28 cellular contexts compared by ENCODE assay signal in the genomic region with DNA sequence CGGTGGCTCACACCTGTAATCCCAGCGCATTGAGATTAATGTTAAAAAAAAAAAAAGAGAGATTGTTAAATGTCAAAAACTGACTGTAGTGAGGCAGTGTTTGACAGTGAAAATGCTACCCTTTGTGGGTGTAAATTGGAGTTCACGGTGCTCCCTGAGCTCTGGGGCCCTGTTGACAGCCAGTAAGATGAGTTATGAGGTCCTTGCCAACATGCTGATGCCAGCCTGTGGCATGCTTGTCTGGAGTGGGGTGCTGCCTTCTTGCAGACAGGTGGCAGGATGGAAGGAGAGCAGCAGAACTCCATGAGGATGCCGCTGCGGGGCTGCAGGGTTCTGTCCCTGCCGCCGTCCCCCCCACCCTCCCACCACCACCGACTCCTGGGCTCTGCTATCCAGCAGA. TPM values are rescaled to one million over a fixed set of nuclear protein-coding genes. Genes with fewer than 3 reads are reported as not detected.
A peak's percentile ranks its signal among the peaks of the same experiment; 100 is the strongest.
DNase-seq lines count a peak whose midpoint lies in the region; ATAC-seq and TF ChIP-seq lines count a peak whose summit lies in the region.
"Had no signal": no experiment of that assay in that cellular context is flagged by ENCODE, and none has a peak within 500 bp of the region (broad histone marks: within the 10 kb centered on the region; RNA-seq: fewer than 3 reads in every experiment).

No MANE protein-coding gene starts in this region.

- H3K9me3 ChIP-seq in CD4-positive, alpha-beta memory T cell (ENCODE audit: control insufficient read depth in 1 of 2, low read length in 2 of 2), result no peaks in the 10 kb centered on the region
- no peaks in the 10 kb centered on the region for H3K9me3 ChIP-seq in Peyer's patch
- H3K9me3 ChIP-seq: uterus had no signal

- no peak for DNase-seq in CD4-positive, alpha-beta memory T cell
- peak in 2 of 3 donors; percentile 26 to 34 for DNase-seq in Peyer's patch
- peak; percentile 53 for DNase-seq in cerebellar cortex (ENCODE audit: low spot score)
- no peak for DNase-seq in naive thymus-derived CD8-positive, alpha-beta T cell
- no peak for DNase-seq in NCI-H526 treated with DMSO at 0.1 percent for 48 hours (lab: John Stamatoyannopoulos, UW)
- DNase-seq: activated naive CD4-positive, alpha-beta T cell treated with anti-CD3 and anti-CD28 coated beads for 36 hours; activated T-cell treated with anti-CD3 and anti-CD28 coated beads, Interleukin-2, amount 50 U/mL, for 4 hours; aorta; dermis blood vessel endothelial cell; hippocampal formation; left colon; NCI-H1092 treated with DMSO at 0.1 percent for 48 hours; NCI-H187 treated with DMSO at 0.1 percent for 48 hours; NCI-H524; NK-92 treated with Interleukin-12 subunit alpha and Interleukin-12 subunit beta, amount 100 ng/mL, for 24 hours; SIG-M5; stimulated activated CD4-positive, alpha-beta T cell treated with anti-CD3 and anti-CD28 coated beads, Interleukin-4, amount 100 ng/mL, for 4 hours; stimulated activated naive CD4-positive, alpha-beta T cell treated with Interleukin-2 at 50 U/mL for 16 hours; uterus had no signal

- TF ChIP-seq CTCF in Peyer's patch (IDR thresholded peaks at IDR 0.05), result no peak

- CTCF ChIA-PET in CD4-positive, alpha-beta memory T cell (lab: Charles Lee; ENCODE audit: partially characterized antibody), result interaction anchor here (1.3 to 1.5 kb wide), 2 partner anchors 102 to 105 kb away, joined by 3 to 4 read pairs; no protein-coding TSS in a partner anchor

- H3K4me3 ChIP-seq in CD4-positive, alpha-beta memory T cell (ENCODE audit: low read length in 2 of 2), result no peak overlapping the region
- H3K4me3 ChIP-seq in Peyer's patch, result no peak overlapping the region
- H3K4me3 ChIP-seq: GM12878, uterus had no signal

- peaks cover 41 to 77% of the 10 kb centered on the region in 2 donors for H3K36me3 Mint-ChIP-seq in CD4-positive, alpha-beta memory T cell
- peaks cover 0 to 79% (median 8%) of the 10 kb centered on the region in 3 donors for H3K36me3 Mint-ChIP-seq in naive thymus-derived CD8-positive, alpha-beta T cell

- ATAC-seq in naive thymus-derived CD8-positive, alpha-beta T cell, result no peak
- ATAC-seq in GM21390 (IDR thresholded peaks at IDR 0.05; ENCODE audit: unreplicated experiment) (no peak), GM18858 (IDR thresholded peaks at IDR 0.05; ENCODE audit: unreplicated experiment) (no peak)
- ATAC-seq: activated CD4-positive, CD25-positive, alpha-beta regulatory T cell treated with anti-CD3 and anti-CD28 coated beads, Interleukin-2, amount 50 U/mL, for 24 hours; activated T-cell treated with anti-CD3 and anti-CD28 coated beads, Interleukin-2, amount 50 U/mL, for 4 hours; GM12878 had no signal

- no peaks in the 10 kb centered on the region for H3K27me3 ChIP-seq in CD4-positive, alpha-beta memory T cell (ENCODE audit: insufficient read depth, low read length)
- no peaks in the 10 kb centered on the region for H3K27me3 ChIP-seq in Peyer's patch
- H3K27me3 ChIP-seq: uterus had no signal

- intact Hi-C loops in CD4-positive, alpha-beta memory T cell (cut with micrococcal nuclease), result no loop called here

- peak overlapping the region in 1 of 8 donors; percentile 46 for H3K4me3 Mint-ChIP-seq in CD4-positive, alpha-beta memory T cell
- H3K4me3 Mint-ChIP-seq in naive thymus-derived CD8-positive, alpha-beta T cell, result peak overlapping the region in 3 of 10 donors; percentile 15 to 65 (median 32)
- H3K4me3 Mint-ChIP-seq: activated naive CD4-positive, alpha-beta T cell treated with anti-CD3 and anti-CD28 coated beads for 36 hours; activated T-cell treated with anti-CD3 and anti-CD28 coated beads, Interleukin-2, amount 50 U/mL, for 4 hours; CD14-positive monocyte; memory B cell had no signal

- peaks cover 32% of the 10 kb centered on the region for H3K4me1 ChIP-seq in CD4-positive, alpha-beta memory T cell (ENCODE audit: insufficient read depth, low read length)
- H3K4me1 ChIP-seq in Peyer's patch, result peaks cover 0 to 10% (median 0%) of the 10 kb centered on the region in 4 donors
- H3K4me1 ChIP-seq: uterus had no signal

- peak overlapping the region in 5 of 7 donors; percentile 2 to 74 (median 40) for H3K27ac Mint-ChIP-seq in CD4-positive, alpha-beta memory T cell
- peak overlapping the region in 9 of 10 donors; percentile 26 to 84 (median 58) for H3K27ac Mint-ChIP-seq in naive thymus-derived CD8-positive, alpha-beta T cell
- H3K27ac Mint-ChIP-seq: activated naive CD4-positive, alpha-beta T cell treated with anti-CD3 and anti-CD28 coated beads for 36 hours had no signal

- H3K9me3 Mint-ChIP-seq in CD4-positive, alpha-beta memory T cell, result peaks cover 0 to 2% (median 0%) of the 10 kb centered on the region in 8 donors
- H3K9me3 Mint-ChIP-seq in naive thymus-derived CD8-positive, alpha-beta T cell, result no peaks in the 10 kb centered on the region
- H3K9me3 Mint-ChIP-seq: activated naive CD4-positive, alpha-beta T cell treated with anti-CD3 and anti-CD28 coated beads for 36 hours; activated T-cell treated with anti-CD3 and anti-CD28 coated beads, Interleukin-2, amount 50 U/mL, for 4 hours; memory B cell had no signal

- POLR2A ChIA-PET in CD4-positive, alpha-beta memory T cell (lab: Charles Lee; ENCODE audit: partially characterized antibody), result no interaction called here
- POLR2A ChIA-PET in naive thymus-derived CD8-positive, alpha-beta T cell (lab: Charles Lee), result interaction anchor here (0.7 to 0.9 kb wide), 2 partner anchors 37 to 309 kb away, joined by 3 to 5 read pairs; no protein-coding TSS in a partner anchor

- no peak overlapping the region for H3K27ac ChIP-seq in CD4-positive, alpha-beta memory T cell (ENCODE audit: low read depth, low read length)
- no peak overlapping the region for H3K27ac ChIP-seq in Peyer's patch
- H3K27ac ChIP-seq: uterus had no signal

- peaks cover 74% of the 10 kb centered on the region for H3K36me3 ChIP-seq in CD4-positive, alpha-beta memory T cell (ENCODE audit: insufficient read depth, low read length)
- H3K36me3 ChIP-seq in Peyer's patch, result peaks cover 0 to 89% (median 0%) of the 10 kb centered on the region in 3 donors
- H3K36me3 ChIP-seq: uterus had no signal

- TF ChIP-seq POLR2A in Peyer's patch (IDR thresholded peaks at IDR 0.05), result no peak

- no peaks in the 10 kb centered on the region for H3K27me3 Mint-ChIP-seq in CD4-positive, alpha-beta memory T cell
- H3K27me3 Mint-ChIP-seq in naive thymus-derived CD8-positive, alpha-beta T cell, result no peaks in the 10 kb centered on the region
- H3K27me3 Mint-ChIP-seq: memory B cell, progenitor cell of endocrine pancreas had no signal

- peaks cover 26 to 57% (median 41%) of the 10 kb centered on the region in 4 donors for H3K4me1 Mint-ChIP-seq in CD4-positive, alpha-beta memory T cell
- H3K4me1 Mint-ChIP-seq in naive thymus-derived CD8-positive, alpha-beta T cell, result peaks cover 30 to 78% (median 52%) of the 10 kb centered on the region in 4 donors

RNA-seq across cellular contexts. Expression of a gene that starts 25.9 kb away (rescaled TPM):
- total RNA-seq in CD4-positive, alpha-beta memory T cell, result 1 to 10 TPM; 2.3 to 2.6 TPM
- polyA plus RNA-seq in CD4-positive, alpha-beta memory T cell, result not detected
- 1 to 10 TPM in 3 of 4 donors, not detected in 1; 1.6 to 8.3 (median 2.7) TPM for total RNA-seq in Peyer's patch
- total RNA-seq in naive thymus-derived CD8-positive, alpha-beta T cell, result 1 to 10 TPM; 3.5 to 4.7 TPM
- under 1 TPM in 2 of 3 donors, not detected in 1; 0.07 to 0.20 TPM for polyA plus RNA-seq in naive thymus-derived CD8-positive, alpha-beta T cell
- total RNA-seq: Daoy, dermis blood vessel endothelial cell, frontal cortex had no signal

RNA-seq across cellular contexts. Expression of a gene that starts 31.7 kb away (rescaled TPM):
- 100 to 1,000 TPM; 197 to 199 TPM for total RNA-seq in CD4-positive, alpha-beta memory T cell
- 100 to 1,000 TPM; 206 to 245 TPM for polyA plus RNA-seq in CD4-positive, alpha-beta memory T cell
- 100 to 1,000 TPM; 108 to 128 (median 116) TPM for total RNA-seq in Peyer's patch
- total RNA-seq in naive thymus-derived CD8-positive, alpha-beta T cell, result 100 to 1,000 TPM; 207 to 227 TPM
- 100 to 1,000 TPM; 214 to 304 (median 217) TPM for polyA plus RNA-seq in naive thymus-derived CD8-positive, alpha-beta T cell

RNA-seq across cellular contexts. Expression of a gene that starts 37.4 kb away (rescaled TPM):
- 10 to 100 TPM; 45.1 to 50.4 TPM for total RNA-seq in CD4-positive, alpha-beta memory T cell
- 10 to 100 TPM in 1 of 2 donors, 1 to 10 TPM in 1; 9.5 to 25.8 TPM for polyA plus RNA-seq in CD4-positive, alpha-beta memory T cell
- total RNA-seq in Peyer's patch, result 10 to 100 TPM; 12.4 to 45.2 (median 24.1) TPM
- total RNA-seq in naive thymus-derived CD8-positive, alpha-beta T cell, result 10 to 100 TPM; 70.2 to 73.1 TPM
- 10 to 100 TPM; 15.2 to 34.2 (median 27.7) TPM for polyA plus RNA-seq in naive thymus-derived CD8-positive, alpha-beta T cell

Comparison
In these comparisons a context has a peak if more than half of its experiments do, and no peak if none do; other contexts are left out.
1. DNase-seq: peak in Peyer's patch (2 of 3) and cerebellar cortex (single experiment); none in CD4-positive, alpha-beta memory T cell (0 of 5), naive thymus-derived CD8-positive, alpha-beta T cell (0 of 10) and NCI-H526 treated with DMSO at 0.1 percent for 48 hours (single experiment).